Comparison of ENCODE assay signal across 1 cellular context in the genomic region with DNA sequence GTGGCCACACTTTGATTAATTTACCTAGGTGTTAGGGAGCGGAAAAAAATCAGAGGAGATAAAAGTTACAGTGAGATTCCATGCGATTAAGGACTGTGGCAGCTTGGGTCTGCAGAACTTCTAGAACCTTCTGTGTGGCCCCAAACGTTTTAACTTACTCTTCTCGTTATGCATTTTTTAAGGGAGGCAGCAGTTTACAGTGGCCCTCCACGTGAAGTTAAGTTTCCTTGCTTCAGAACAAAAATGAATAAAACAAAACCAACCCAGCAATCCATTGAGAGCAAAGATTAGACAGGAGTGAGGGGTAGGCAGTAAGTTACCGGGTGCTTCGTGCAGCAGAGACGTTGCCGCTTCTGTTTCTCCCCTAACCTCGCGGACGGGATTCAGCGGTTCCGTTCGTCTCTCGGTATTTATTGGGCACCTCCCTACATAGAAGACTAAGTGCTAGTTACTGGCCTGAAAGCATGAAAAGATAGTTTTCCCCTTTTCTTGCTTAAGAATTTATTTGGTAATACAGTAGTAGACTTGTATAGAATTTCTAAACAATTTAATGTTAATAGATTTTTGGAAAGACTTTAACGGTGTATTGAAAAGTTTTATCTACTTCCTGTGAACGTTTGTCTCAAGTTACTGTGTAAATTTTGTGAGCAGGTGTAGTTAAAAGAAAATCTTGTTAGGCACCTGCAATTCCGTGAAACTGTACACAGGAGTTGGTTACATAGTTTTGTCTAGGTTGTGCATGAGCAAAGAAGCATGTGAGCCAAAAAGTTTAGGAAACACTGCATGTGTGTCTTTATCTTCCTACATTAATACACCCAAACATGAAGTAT.
TF ChIP-seq lines count a peak whose summit lies in the region.

No MANE protein-coding gene starts in this region.

TF ChIP-seq in HepG2, 621 proteins besides CTCF, POLR2A, EP300 and RAD21 (continued from another document):
- TF ChIP-seq, protein P1, sequence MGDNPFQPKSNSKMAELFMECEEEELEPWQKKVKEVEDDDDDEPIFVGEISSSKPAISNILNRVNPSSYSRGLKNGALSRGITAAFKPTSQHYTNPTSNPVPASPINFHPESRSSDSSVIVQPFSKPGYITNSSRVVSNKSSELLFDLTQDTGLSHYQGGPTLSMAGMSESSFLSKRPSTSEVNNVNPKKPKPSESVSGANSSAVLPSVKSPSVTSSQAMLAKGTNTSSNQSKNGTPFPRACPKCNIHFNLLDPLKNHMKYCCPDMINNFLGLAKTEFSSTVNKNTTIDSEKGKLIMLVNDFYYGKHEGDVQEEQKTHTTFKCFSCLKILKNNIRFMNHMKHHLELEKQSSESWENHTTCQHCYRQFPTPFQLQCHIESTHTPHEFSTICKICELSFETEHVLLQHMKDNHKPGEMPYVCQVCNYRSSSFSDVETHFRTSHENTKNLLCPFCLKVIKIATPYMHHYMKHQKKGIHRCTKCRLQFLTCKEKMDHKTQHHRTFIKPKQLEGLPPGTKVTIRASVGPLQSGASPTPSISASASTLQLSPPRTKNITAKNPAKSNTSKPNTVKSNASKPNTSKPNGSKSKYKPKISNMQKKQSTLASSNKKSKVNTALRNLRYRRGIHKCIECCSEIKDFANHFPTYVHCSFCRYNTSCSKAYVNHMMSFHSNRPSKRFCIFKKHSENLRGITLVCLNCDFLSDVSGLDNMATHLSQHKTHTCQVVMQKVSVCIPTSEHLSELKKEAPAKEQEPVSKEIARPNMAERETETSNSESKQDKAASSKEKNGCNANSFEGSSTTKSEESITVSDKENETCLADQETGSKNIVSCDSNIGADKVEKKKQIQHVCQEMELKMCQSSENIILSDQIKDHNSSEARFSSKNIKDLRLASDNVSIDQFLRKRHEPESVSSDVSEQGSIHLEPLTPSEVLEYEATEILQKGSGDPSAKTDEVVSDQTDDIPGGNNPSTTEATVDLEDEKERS (CRISPR knock-in tag; IDR thresholded peaks at IDR 0.05): 0 out of 2 replicates have a peak, but pooled peaks have one; percentile 52
- no peak for TF ChIP-seq GTF2F1 (IDR thresholded peaks at IDR 0.05; ENCODE audit: low read length)
- TF ChIP-seq SMARCE1 (IDR thresholded peaks at IDR 0.05; ENCODE audit: borderline replicate concordance): no peak
- TF ChIP-seq GATAD2A (CRISPR knock-in tag; IDR thresholded peaks at IDR 0.05): peak; percentile 6; the same call in 1 of the 2 replicates
- TF ChIP-seq MIXL1 (CRISPR knock-in tag; IDR thresholded peaks at IDR 0.05): no peak; the same call in 1 of the 2 replicates
- no peak for TF ChIP-seq RCOR2 (CRISPR knock-in tag; IDR thresholded peaks at IDR 0.05)
- 0 out of 2 replicates have a peak, but pooled peaks have one; percentile 7 for TF ChIP-seq ZNF556 (CRISPR knock-in tag; IDR thresholded peaks at IDR 0.05; ENCODE audit: borderline replicate concordance)
- 0 out of 2 replicates have a peak, but pooled peaks have one; percentile 16 for TF ChIP-seq FOSL2 (CRISPR knock-in tag; IDR thresholded peaks at IDR 0.05)
- TF ChIP-seq ZNF790 (CRISPR knock-in tag; IDR thresholded peaks at IDR 0.05; ENCODE audit: borderline replicate concordance): 0 out of 2 replicates have a peak, but pooled peaks have one; percentile 27
- no peak for TF ChIP-seq ZNF552 (CRISPR knock-in tag; IDR thresholded peaks at IDR 0.05; ENCODE audit: borderline replicate concordance)
- TF ChIP-seq, protein P2, sequence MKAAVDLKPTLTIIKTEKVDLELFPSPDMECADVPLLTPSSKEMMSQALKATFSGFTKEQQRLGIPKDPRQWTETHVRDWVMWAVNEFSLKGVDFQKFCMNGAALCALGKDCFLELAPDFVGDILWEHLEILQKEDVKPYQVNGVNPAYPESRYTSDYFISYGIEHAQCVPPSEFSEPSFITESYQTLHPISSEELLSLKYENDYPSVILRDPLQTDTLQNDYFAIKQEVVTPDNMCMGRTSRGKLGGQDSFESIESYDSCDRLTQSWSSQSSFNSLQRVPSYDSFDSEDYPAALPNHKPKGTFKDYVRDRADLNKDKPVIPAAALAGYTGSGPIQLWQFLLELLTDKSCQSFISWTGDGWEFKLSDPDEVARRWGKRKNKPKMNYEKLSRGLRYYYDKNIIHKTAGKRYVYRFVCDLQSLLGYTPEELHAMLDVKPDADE (CRISPR knock-in tag; IDR thresholded peaks at IDR 0.05): no peak
TF ChIP-seq in HepG2: peak in this region for 33.
